22 cellular contexts compared by ENCODE assay signal in genomic region chr6:151008425-151008824, GRCh38.
"Had no signal": no experiment of that assay in that cellular context is flagged by ENCODE, and none has a peak within 500 bp of the region (broad histone marks: within the 10 kb centered on the region; RNA-seq: fewer than 3 reads in every experiment).

No MANE protein-coding gene starts in this region.

- H3K4me3 ChIP-seq: dorsolateral prefrontal cortex, heart left ventricle, lung, stomach, thoracic aorta, transverse colon had no signal

- H3K27me3 ChIP-seq: dorsolateral prefrontal cortex, heart left ventricle, neutrophil, stomach, transverse colon had no signal

- H3K4me3 Mint-ChIP-seq: naive thymus-derived CD4-positive, alpha-beta T cell had no signal

- H3K36me3 ChIP-seq: heart left ventricle, neutrophil, stomach, transverse colon had no signal

- ATAC-seq: esophagus mucosa; heart left ventricle; left colon; left ventricle myocardium superior; naive thymus-derived CD4-positive, alpha-beta T cell had no signal

- H3K27ac Mint-ChIP-seq: naive thymus-derived CD4-positive, alpha-beta T cell had no signal

- FAIRE-seq: endometrium, frontal cortex, small intestine had no signal

- H3K9me3 Mint-ChIP-seq: naive thymus-derived CD4-positive, alpha-beta T cell had no signal

- H3K27me3 Mint-ChIP-seq: naive thymus-derived CD4-positive, alpha-beta T cell had no signal

- DNase-seq: cortex of kidney; dorsolateral prefrontal cortex; effector CD8-positive, alpha-beta T cell; heart left ventricle; hippocampal formation; left colon; left ventricle myocardium superior; mesendoderm; naive thymus-derived CD4-positive, alpha-beta T cell; posterior cingulate gyrus; small intestine; stimulated activated CD4-positive, alpha-beta T cell treated with anti-CD3 and anti-CD28 coated beads, Interleukin-12 subunit alpha, Interleukin-12 subunit beta, amount 100 ng/mL, for 4 hours; stimulated activated naive CD4-positive, alpha-beta T cell; stomach; substantia nigra; transverse colon had no signal

- H3K9me3 ChIP-seq: heart left ventricle, neutrophil, stomach, thoracic aorta, transverse colon had no signal

- H3K27ac ChIP-seq: dorsolateral prefrontal cortex, heart left ventricle, neutrophil, stomach, thoracic aorta, transverse colon had no signal
